1 cellular context compared by ENCODE assay signal in the genomic region with DNA sequence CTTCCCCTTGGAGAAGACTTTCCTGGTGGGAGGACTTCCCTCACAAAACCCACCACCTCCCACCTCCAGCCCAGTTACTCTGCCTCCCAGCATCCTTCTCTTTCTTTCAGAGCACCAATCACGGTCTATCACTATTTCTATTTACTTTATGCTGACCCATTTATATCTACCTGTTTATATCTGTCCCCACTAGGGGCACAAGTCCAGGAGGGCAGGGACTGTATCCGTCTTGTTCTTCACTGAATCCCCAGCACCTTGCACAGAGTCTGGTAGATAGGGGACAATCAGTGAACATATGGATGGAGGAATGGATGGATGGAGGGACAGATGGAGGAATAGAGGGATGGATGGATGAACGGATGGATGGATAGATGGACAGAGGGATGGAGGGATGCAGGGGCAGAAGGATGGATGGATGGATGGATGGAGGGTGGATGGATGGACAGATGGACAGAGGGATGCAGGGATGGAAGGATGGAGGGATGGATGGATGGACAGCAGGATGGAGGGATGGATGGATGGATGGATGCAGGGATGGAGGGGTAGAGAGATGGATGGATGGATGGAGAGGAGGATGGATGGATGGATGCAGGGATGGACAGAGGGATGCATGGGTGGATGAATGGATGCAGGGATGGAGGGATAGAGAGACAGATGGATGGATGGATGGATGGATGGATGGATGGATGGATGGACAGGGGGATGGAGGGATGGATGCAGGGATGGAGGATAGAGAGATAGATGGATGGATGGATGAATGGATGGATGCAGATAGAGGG.
TF ChIP-seq lines count a peak whose summit lies in the region.

No MANE protein-coding gene starts in this region.

TF ChIP-seq in HepG2, 621 proteins besides CTCF, POLR2A, EP300 and RAD21:
- no peak for TF ChIP-seq SAFB2 (CRISPR knock-in tag; IDR thresholded peaks at IDR 0.05; ENCODE audit: borderline replicate concordance, low read depth)
- TF ChIP-seq, protein P1, sequence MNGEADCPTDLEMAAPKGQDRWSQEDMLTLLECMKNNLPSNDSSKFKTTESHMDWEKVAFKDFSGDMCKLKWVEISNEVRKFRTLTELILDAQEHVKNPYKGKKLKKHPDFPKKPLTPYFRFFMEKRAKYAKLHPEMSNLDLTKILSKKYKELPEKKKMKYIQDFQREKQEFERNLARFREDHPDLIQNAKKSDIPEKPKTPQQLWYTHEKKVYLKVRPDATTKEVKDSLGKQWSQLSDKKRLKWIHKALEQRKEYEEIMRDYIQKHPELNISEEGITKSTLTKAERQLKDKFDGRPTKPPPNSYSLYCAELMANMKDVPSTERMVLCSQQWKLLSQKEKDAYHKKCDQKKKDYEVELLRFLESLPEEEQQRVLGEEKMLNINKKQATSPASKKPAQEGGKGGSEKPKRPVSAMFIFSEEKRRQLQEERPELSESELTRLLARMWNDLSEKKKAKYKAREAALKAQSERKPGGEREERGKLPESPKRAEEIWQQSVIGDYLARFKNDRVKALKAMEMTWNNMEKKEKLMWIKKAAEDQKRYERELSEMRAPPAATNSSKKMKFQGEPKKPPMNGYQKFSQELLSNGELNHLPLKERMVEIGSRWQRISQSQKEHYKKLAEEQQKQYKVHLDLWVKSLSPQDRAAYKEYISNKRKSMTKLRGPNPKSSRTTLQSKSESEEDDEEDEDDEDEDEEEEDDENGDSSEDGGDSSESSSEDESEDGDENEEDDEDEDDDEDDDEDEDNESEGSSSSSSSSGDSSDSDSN (CRISPR knock-in tag; IDR thresholded peaks at IDR 0.05) = no peak
- TF ChIP-seq KMT2B (CRISPR knock-in tag; IDR thresholded peaks at IDR 0.05) = no peak
- TF ChIP-seq ZNF530 (CRISPR knock-in tag; IDR thresholded peaks at IDR 0.05; ENCODE audit: low read depth) = no peak
- no peak for TF ChIP-seq ZNF260 (CRISPR knock-in tag; IDR thresholded peaks at IDR 0.05; ENCODE audit: borderline replicate concordance, low read depth)
- TF ChIP-seq ZNF75D (CRISPR knock-in tag; IDR thresholded peaks at IDR 0.05; ENCODE audit: borderline replicate concordance) = no peak
- TF ChIP-seq, protein P2, sequence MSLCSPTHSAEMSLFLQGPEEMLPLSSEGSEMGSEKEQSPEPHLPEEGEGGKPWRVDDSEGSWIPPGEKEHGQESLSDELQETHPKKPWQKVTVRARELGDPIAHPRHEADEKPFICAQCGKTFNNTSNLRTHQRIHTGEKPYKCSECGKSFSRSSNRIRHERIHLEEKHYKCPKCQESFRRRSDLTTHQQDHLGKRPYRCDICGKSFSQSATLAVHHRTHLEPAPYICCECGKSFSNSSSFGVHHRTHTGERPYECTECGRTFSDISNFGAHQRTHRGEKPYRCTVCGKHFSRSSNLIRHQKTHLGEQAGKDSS (CRISPR knock-in tag; IDR thresholded peaks at IDR 0.05; ENCODE audit: borderline replicate concordance, low read depth) = no peak
- TF ChIP-seq IRF2 (CRISPR knock-in tag; IDR thresholded peaks at IDR 0.05) = no peak
- TF ChIP-seq RORA (CRISPR knock-in tag; IDR thresholded peaks at IDR 0.05) = no peak
- TF ChIP-seq ZSCAN30 (CRISPR knock-in tag; IDR thresholded peaks at IDR 0.05) = no peak
- TF ChIP-seq, protein P3, sequence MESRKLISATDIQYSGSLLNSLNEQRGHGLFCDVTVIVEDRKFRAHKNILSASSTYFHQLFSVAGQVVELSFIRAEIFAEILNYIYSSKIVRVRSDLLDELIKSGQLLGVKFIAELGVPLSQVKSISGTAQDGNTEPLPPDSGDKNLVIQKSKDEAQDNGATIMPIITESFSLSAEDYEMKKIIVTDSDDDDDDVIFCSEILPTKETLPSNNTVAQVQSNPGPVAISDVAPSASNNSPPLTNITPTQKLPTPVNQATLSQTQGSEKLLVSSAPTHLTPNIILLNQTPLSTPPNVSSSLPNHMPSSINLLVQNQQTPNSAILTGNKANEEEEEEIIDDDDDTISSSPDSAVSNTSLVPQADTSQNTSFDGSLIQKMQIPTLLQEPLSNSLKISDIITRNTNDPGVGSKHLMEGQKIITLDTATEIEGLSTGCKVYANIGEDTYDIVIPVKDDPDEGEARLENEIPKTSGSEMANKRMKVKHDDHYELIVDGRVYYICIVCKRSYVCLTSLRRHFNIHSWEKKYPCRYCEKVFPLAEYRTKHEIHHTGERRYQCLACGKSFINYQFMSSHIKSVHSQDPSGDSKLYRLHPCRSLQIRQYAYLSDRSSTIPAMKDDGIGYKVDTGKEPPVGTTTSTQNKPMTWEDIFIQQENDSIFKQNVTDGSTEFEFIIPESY (CRISPR knock-in tag; IDR thresholded peaks at IDR 0.05) = no peak
- no peak for TF ChIP-seq MAZ (IDR thresholded peaks at IDR 0.05; ENCODE audit: borderline replicate concordance, low read depth, low read length)
- TF ChIP-seq MAZ (CRISPR knock-in tag; IDR thresholded peaks at IDR 0.05; ENCODE audit: low read depth) = no peak
